Comparison of ENCODE assay signal across 8 cellular contexts in the genomic region with DNA sequence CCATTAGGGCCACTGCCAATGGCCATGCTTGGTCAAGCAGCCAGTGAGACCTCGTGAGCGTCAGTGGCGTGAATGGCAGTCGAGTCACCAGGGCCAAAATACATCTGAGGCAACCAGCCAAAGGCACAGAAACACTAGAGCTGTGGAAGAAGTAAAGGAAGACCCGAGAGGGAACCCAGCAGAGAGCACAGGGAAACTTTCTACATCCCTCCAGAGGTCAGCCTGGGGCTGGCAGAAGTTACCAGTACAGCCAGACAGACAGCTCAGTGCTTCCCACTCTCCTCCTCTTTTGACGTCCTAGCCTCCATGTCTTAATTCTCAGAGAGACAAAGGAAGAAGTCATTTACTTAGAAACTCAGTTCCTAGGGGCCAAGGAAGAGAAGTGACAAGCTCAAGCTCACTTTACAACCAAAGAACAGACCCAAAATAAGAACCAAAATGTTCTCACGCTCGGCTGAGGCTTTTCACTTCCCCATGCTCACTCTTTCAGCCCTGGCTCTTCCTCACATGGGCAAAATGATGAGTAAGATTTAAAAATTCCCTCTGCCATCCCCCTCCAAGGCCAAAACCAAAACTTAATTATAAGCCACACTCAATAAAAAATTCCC. TPM values are rescaled to one million over a fixed set of nuclear protein-coding genes. Genes with fewer than 3 reads are reported as not detected.
DNase-seq lines count a peak whose midpoint lies in the region; ATAC-seq and TF ChIP-seq lines count a peak whose summit lies in the region.

No MANE protein-coding gene starts in this region.

- H3K79me2 ChIP-seq in osteoblast (ENCODE audit: insufficient read depth, low read length) = no peaks in the 10 kb centered on the region

- ATAC-seq in GM19351 (IDR thresholded peaks at IDR 0.05; ENCODE audit: unreplicated experiment) (peak; percentile 67), HG03135 (IDR thresholded peaks at IDR 0.05; ENCODE audit: unreplicated experiment) (peak; percentile 80)

- H3K27ac ChIP-seq in ascending aorta (peak overlapping the region; percentile 69 to 78), osteoblast (ENCODE audit: low read depth, low read length) (no peak overlapping the region)
- H3K27ac ChIP-seq in CD8-positive, alpha-beta memory T cell (ENCODE audit: low read depth, low read length) = no peak overlapping the region

- H3K4me3 ChIP-seq in ascending aorta = peak overlapping the region in 1 of 2 donors; percentile 19
- H3K4me3 ChIP-seq in osteoblast (ENCODE audit: insufficient read depth, low read length) = no peak overlapping the region
- H3K4me3 ChIP-seq in CD8-positive, alpha-beta memory T cell (ENCODE audit: low read length) = no peak overlapping the region

- H3K4me1 Mint-ChIP-seq in CD8-positive, alpha-beta memory T cell = peaks cover 20 to 42% (median 23%) of the 10 kb centered on the region in 3 donors

- no peaks in the 10 kb centered on the region for H3K9me3 Mint-ChIP-seq in CD8-positive, alpha-beta memory T cell

- peaks cover 3 to 42% of the 10 kb centered on the region in 2 donors for H3K4me1 ChIP-seq in ascending aorta
- H3K4me1 ChIP-seq in osteoblast (ENCODE audit: insufficient read depth, low read length) = peaks cover 11% of the 10 kb centered on the region
- no peaks in the 10 kb centered on the region for H3K4me1 ChIP-seq in CD8-positive, alpha-beta memory T cell (ENCODE audit: insufficient read depth, low read length)

- CTCF ChIA-PET in CD8-positive, alpha-beta memory T cell (lab: Charles Lee) = no interaction called here

- peak overlapping the region; percentile 13 for H3K4me2 ChIP-seq in osteoblast (ENCODE audit: insufficient read depth, low read length)

- H4K20me1 ChIP-seq in osteoblast (ENCODE audit: insufficient read depth, low read length) = no peaks in the 10 kb centered on the region

- peaks cover 0 to 2% (median 0%) of the 10 kb centered on the region in 3 donors for H3K36me3 Mint-ChIP-seq in CD8-positive, alpha-beta memory T cell

- peak; percentile 47 to 80 for DNase-seq in ascending aorta (ENCODE audit: low spot score in 2 of 2)
- no peak for DNase-seq in osteoblast (ENCODE audit: insufficient read length, low spot score, missing footprints)
- no peak for DNase-seq in CD8-positive, alpha-beta memory T cell
- no peak for DNase-seq in NCI-H82 treated with DMSO at 0.1 percent for 48 hours (lab: John Stamatoyannopoulos, UW; ENCODE audit: unreplicated experiment)
- no peak for DNase-seq in activated CD4-positive, alpha-beta T cell treated with anti-CD3 and anti-CD28 coated beads, Interleukin-2, amount 50 U/mL, for 4 hours
- DNase-seq in NCI-H1930 (lab: John Stamatoyannopoulos, UW) = no peak

- H3K36me3 ChIP-seq in ascending aorta (no peaks in the 10 kb centered on the region), osteoblast (ENCODE audit: insufficient read depth, low read length) (no peaks in the 10 kb centered on the region)
- no peaks in the 10 kb centered on the region for H3K36me3 ChIP-seq in CD8-positive, alpha-beta memory T cell (ENCODE audit: insufficient read depth, low read length)

- H2AFZ ChIP-seq in osteoblast (ENCODE audit: low read length) = peak overlapping the region; percentile 64

- H3K4me3 Mint-ChIP-seq in CD8-positive, alpha-beta memory T cell = peak overlapping the region in 2 of 7 donors; percentile 14 to 27

- no peaks in the 10 kb centered on the region for H3K27me3 Mint-ChIP-seq in CD8-positive, alpha-beta memory T cell

- H3K9me3 ChIP-seq in ascending aorta = no peaks in the 10 kb centered on the region
- no peaks in the 10 kb centered on the region for H3K9me3 ChIP-seq in osteoblast (ENCODE audit: low read depth, low read length)
- no peaks in the 10 kb centered on the region for H3K9me3 ChIP-seq in CD8-positive, alpha-beta memory T cell (ENCODE audit: low read length)

- TF ChIP-seq CTCF in ascending aorta (IDR thresholded peaks at IDR 0.05) = no peak
- no peak for TF ChIP-seq CTCF in osteoblast (IDR thresholded peaks at IDR 0.05; ENCODE audit: extremely low read depth, low read depth, low read length)

- H3K27me3 ChIP-seq in ascending aorta (no peaks in the 10 kb centered on the region), osteoblast (ENCODE audit: insufficient read depth, low read length) (no peaks in the 10 kb centered on the region)
- no peaks in the 10 kb centered on the region for H3K27me3 ChIP-seq in CD8-positive, alpha-beta memory T cell (ENCODE audit: insufficient read depth, low read length, poor library complexity, severe bottlenecking)

- POLR2A ChIA-PET in CD8-positive, alpha-beta memory T cell (lab: Charles Lee) = no interaction called here

- H3K27ac Mint-ChIP-seq in CD8-positive, alpha-beta memory T cell = peak overlapping the region in 3 of 8 donors; percentile 12 to 48 (median 24)

- intact Hi-C loops in ascending aorta (cut with DNase I) = loop anchor here (5.0 kb wide), 1 partner anchor 1020 kb away; no protein-coding TSS in a partner anchor

RNA-seq across cellular contexts. Expression of a gene that starts 8.7 kb away (rescaled TPM):
- total RNA-seq in ascending aorta (7.1 TPM), osteoblast (1.8 and 2.2 TPM in 2 replicates)
- 1 to 10 TPM; 1.0 to 1.2 TPM for total RNA-seq in CD8-positive, alpha-beta memory T cell
- 6.3 TPM for polyA plus RNA-seq in CD8-positive, alpha-beta memory T cell

Comparison
In these comparisons a context has a peak if more than half of its experiments do, and no peak if none do; other contexts are left out.
1. DNase-seq: peak in ascending aorta (2 of 2); none in osteoblast (single experiment), CD8-positive, alpha-beta memory T cell (0 of 5), NCI-H82 treated with DMSO at 0.1 percent for 48 hours (single experiment), activated CD4-positive, alpha-beta T cell treated with anti-CD3 and anti-CD28 coated beads, Interleukin-2, amount 50 U/mL, for 4 hours (0 of 2) and NCI-H1930 (0 of 2).
2. H3K27ac ChIP-seq: peak in ascending aorta (2 of 2); none in osteoblast (single experiment) and CD8-positive, alpha-beta memory T cell (single experiment).